In genomic region chr7:55132890-55133551, GRCh38 we compare ENCODE assay signal across 8 cellular contexts.
A peak's percentile ranks its signal among the peaks of the same experiment; 100 is the strongest.
DNase-seq lines count a peak whose midpoint lies in the region; ATAC-seq and TF ChIP-seq lines count a peak whose summit lies in the region.

No MANE protein-coding gene starts in this region.

- peaks cover 20% of the 10 kb centered on the region for H3K4me1 ChIP-seq in A673 (ENCODE audit: insufficient read depth, low read length, poor library complexity, severe bottlenecking)

- ATAC-seq in HG03280 (IDR thresholded peaks at IDR 0.05; ENCODE audit: unreplicated experiment): peak; percentile 44

- CTCF ChIA-PET in A673 (lab: Charles Lee): no interaction called here

- peak; percentile 99 for DNase-seq in Caki2 (ENCODE audit: low read depth)
- peak; percentile 96 for DNase-seq in astrocyte of the cerebellum (ENCODE audit: low read depth)
- no peak for DNase-seq in mesothelial cell of epicardium (ENCODE audit: low spot score in 2 of 2, unreplicated experiment in 2 of 2)
- DNase-seq in NCI-H1092 treated with DMSO at 0.1 percent for 48 hours (lab: John Stamatoyannopoulos, UW): no peak
- DNase-seq in NCI-H748 (lab: John Stamatoyannopoulos, UW; ENCODE audit: unreplicated experiment): no peak
- no peak for DNase-seq in A673 (ENCODE audit: low spot score)
- no peak for DNase-seq in NCI-H1436 (lab: John Stamatoyannopoulos, UW)

- no peaks in the 10 kb centered on the region for H3K27me3 Mint-ChIP-seq in mesothelial cell of epicardium (ENCODE audit: low read depth)

- BruUV-seq in A673 (replicated peaks; lab: Mats Ljungman, UMichigan): no TSS peak

- no peaks in the 10 kb centered on the region for H3K36me3 ChIP-seq in A673 (ENCODE audit: insufficient read depth, low read length, poor library complexity, severe bottlenecking)

- intact Hi-C loops in A673 (cut with micrococcal nuclease; ENCODE audit: unreplicated experiment): no loop called here

- H3K4me3 Mint-ChIP-seq in mesothelial cell of epicardium: no peak overlapping the region

- H3K36me3 Mint-ChIP-seq in mesothelial cell of epicardium: no peaks in the 10 kb centered on the region

- H3K27me3 ChIP-seq in A673 (replicated peaks; ENCODE audit: insufficient read depth, low read depth, low read length, poor library complexity): no peaks in the 10 kb centered on the region

- H3K9me3 Mint-ChIP-seq in mesothelial cell of epicardium: peaks cover 4% of the 10 kb centered on the region

- in situ Hi-C loops in Caki2 (cut with HindIII; ENCODE audit: low pct_unique_long_range_greater_than_20kb, low sequenced_read_pairs) (loop anchor here (10.0 kb wide), 1 partner anchor 68 kb away; no protein-coding TSS in a partner anchor), astrocyte of the cerebellum (cut with HindIII; ENCODE audit: low sequenced_read_pairs) (no loop called here)

- H3K27ac Mint-ChIP-seq in mesothelial cell of epicardium: peak overlapping the region; percentile 87

- TF ChIP-seq CTCF in astrocyte of the cerebellum (IDR thresholded peaks at IDR 0.05; ENCODE audit: low read depth, low read length, missing control alignments) (no peak), mesothelial cell of epicardium (IDR thresholded peaks at IDR 0.05; ENCODE audit: unreplicated experiment) (no peak), A673 (conservative IDR thresholded peaks at IDR 0.05; ENCODE audit: low read depth, low read length) (no peak)

- H3K27ac ChIP-seq in A673 (ENCODE audit: low read depth, low read length, poor library complexity, severe bottlenecking): no peak overlapping the region

- H3K9me3 ChIP-seq in A673 (ENCODE audit: low read depth, low read length, poor library complexity, severe bottlenecking): no peaks in the 10 kb centered on the region

- peaks cover 50% of the 10 kb centered on the region for H3K4me1 Mint-ChIP-seq in mesothelial cell of epicardium

- POLR2A ChIA-PET in A673 (lab: Charles Lee; ENCODE audit: low non-redundant PET): no interaction called here

- H3K4me3 ChIP-seq in astrocyte of the cerebellum (ENCODE audit: low read depth, low read length) (no peak overlapping the region), A673 (ENCODE audit: low read depth, low read length, poor library complexity, severe bottlenecking) (no peak overlapping the region)

Comparison
In these comparisons a context has a peak if more than half of its experiments do, and no peak if none do; other contexts are left out.
1. DNase-seq: peak in Caki2 (single experiment) and astrocyte of the cerebellum (single experiment); none in mesothelial cell of epicardium (0 of 2), NCI-H1092 treated with DMSO at 0.1 percent for 48 hours (single experiment), NCI-H748 (single experiment), A673 (single experiment) and NCI-H1436 (single experiment).